ENCODE assay signal across 11 cellular contexts in the genomic region with DNA sequence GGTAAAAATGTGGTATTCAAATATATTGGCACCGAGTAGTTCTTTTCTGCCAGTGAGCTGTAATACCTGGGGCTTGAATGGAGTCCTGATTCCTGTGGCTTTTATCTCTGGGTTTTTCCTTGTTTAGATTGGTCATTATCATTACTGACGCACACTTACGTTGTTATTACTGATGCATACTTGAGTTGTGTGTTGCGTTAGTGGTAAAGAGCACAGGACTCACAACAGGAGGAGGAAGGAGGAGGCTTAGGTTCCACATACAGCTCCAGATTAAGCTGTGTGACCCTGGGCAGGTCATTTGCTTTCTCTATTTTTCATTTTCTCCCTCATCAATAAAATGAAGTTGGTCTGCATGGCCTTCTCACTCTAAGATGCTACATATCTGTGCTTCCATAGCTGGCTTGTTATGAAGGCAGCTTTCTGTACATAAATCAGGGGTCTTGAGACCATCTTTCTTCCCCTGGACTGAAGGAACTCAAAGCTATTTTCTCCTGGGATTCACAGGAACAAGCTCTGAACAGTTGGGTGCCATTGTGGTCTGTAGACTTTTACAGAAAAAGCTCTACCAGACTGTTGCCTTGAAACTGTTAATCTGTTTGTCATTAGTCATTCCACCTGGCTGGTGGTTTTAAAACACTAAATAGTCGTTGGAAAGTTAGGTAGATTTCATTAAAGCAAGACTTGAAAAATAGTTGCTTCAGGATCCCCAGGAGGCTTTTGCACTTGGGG. TPM values are rescaled to one million over a fixed set of nuclear protein-coding genes. Genes with fewer than 3 reads are reported as not detected.
DNase-seq lines count a peak whose midpoint lies in the region; ATAC-seq, FAIRE-seq and TF ChIP-seq lines count a peak whose summit lies in the region.
"Had no signal": no experiment of that assay in that cellular context is flagged by ENCODE, and none has a peak within 500 bp of the region (broad histone marks: within the 10 kb centered on the region; RNA-seq: fewer than 3 reads in every experiment).

No MANE protein-coding gene starts in this region.

- 48 to 49% methylated on average over 5 of the region's 5 CpGs for WGBS in tibial nerve, 2 donors

- H2AFZ ChIP-seq in astrocyte (ENCODE audit: low read depth, low read length): no peak overlapping the region

- H3K4me1 ChIP-seq in astrocyte (ENCODE audit: insufficient read depth, low read length) (peaks cover 62% of the 10 kb centered on the region), tibial nerve (peaks cover 6 to 83% (median 72%) of the 10 kb centered on the region in 4 donors)

- H3K4me3 ChIP-seq in HL-60 (replicated peaks; ENCODE audit: insufficient read depth, low read length) (no peak overlapping the region), astrocyte (ENCODE audit: insufficient read depth, low read depth, low read length) (peak overlapping the region; percentile 18), tibial nerve (no peak overlapping the region)

- TF ChIP-seq POLR2A in tibial nerve (IDR thresholded peaks at IDR 0.05): no peak

- TF ChIP-seq CTCF in HL-60 (IDR thresholded peaks at IDR 0.05; ENCODE audit: insufficient read depth, low read length) (no peak), astrocyte (IDR thresholded peaks at IDR 0.05; ENCODE audit: insufficient read depth, low read depth, low read length) (no peak), tibial nerve (IDR thresholded peaks at IDR 0.05) (no peak)

- H3K27me3 Mint-ChIP-seq in astrocyte (ENCODE audit: low read depth, unreplicated experiment): no peaks in the 10 kb centered on the region
- H3K27me3 Mint-ChIP-seq: brain, progenitor cell of endocrine pancreas had no signal

- H3K27ac Mint-ChIP-seq in astrocyte (ENCODE audit: unreplicated experiment): no peak overlapping the region
- H3K27ac Mint-ChIP-seq: progenitor cell of endocrine pancreas had no signal

- no peaks in the 10 kb centered on the region for H3K9me3 Mint-ChIP-seq in astrocyte (ENCODE audit: unreplicated experiment)
- H3K9me3 Mint-ChIP-seq: brain had no signal

- peaks cover 87% of the 10 kb centered on the region for H4K20me1 ChIP-seq in astrocyte (ENCODE audit: insufficient read depth, low read length)

- H3K36me3 ChIP-seq in astrocyte (ENCODE audit: insufficient read depth, low read length): no peaks in the 10 kb centered on the region
- H3K36me3 ChIP-seq in tibial nerve: no peaks in the 10 kb centered on the region

- H3K36me3 Mint-ChIP-seq in astrocyte (ENCODE audit: low read depth, unreplicated experiment): no peaks in the 10 kb centered on the region

- H3K27ac ChIP-seq in HL-60 (replicated peaks): peak overlapping the region; percentile 38
- H3K27ac ChIP-seq in astrocyte (ENCODE audit: low read depth, low read length): peak overlapping the region; percentile 53
- H3K27ac ChIP-seq in tibial nerve: peak overlapping the region in 3 of 4 donors; percentile 35 to 98 (median 40)

- H3K9me3 ChIP-seq in astrocyte (ENCODE audit: insufficient read depth, low read depth, low read length) (no peaks in the 10 kb centered on the region), tibial nerve (no peaks in the 10 kb centered on the region)

- H3K27me3 ChIP-seq in HL-60 (ENCODE audit: insufficient read depth, poor library complexity, severe bottlenecking) (no peaks in the 10 kb centered on the region), astrocyte (ENCODE audit: insufficient read depth, low read length) (no peaks in the 10 kb centered on the region), tibial nerve (no peaks in the 10 kb centered on the region)

- FAIRE-seq in astrocyte (lab: Jason Lieb, UNC): no peak

- H3K9ac ChIP-seq in astrocyte (ENCODE audit: low read length): peak overlapping the region; percentile 86

- H3K79me2 ChIP-seq in astrocyte (ENCODE audit: insufficient read depth, low read length): peaks cover 99% of the 10 kb centered on the region

- no peak overlapping the region for H3K4me3 Mint-ChIP-seq in astrocyte (ENCODE audit: unreplicated experiment)
- H3K4me3 Mint-ChIP-seq: brain had no signal

- DNase-seq in HL-60 (ENCODE audit: low read depth in 1 of 2, low spot score in 1 of 2): no peak
- DNase-seq in astrocyte (ENCODE audit: low read depth): peak; percentile 89
- peak; percentile 33 for DNase-seq in kidney tubule cell (ENCODE audit: low spot score)
- DNase-seq in tibial nerve (ENCODE audit: low spot score in 2 of 2): no peak
- no peak for DNase-seq in D341Med (ENCODE audit: low spot score)
- no peak for DNase-seq in NCI-H82 (lab: John Stamatoyannopoulos, UW)
- DNase-seq in germinal center (ENCODE audit: low spot score): no peak
- DNase-seq: NCI-H1694 treated with DMSO at 0.1 percent for 48 hours had no signal

- no peak for ATAC-seq in HG03175 (IDR thresholded peaks at IDR 0.05; ENCODE audit: unreplicated experiment)

- peaks cover 12% of the 10 kb centered on the region for H3K4me1 Mint-ChIP-seq in astrocyte (ENCODE audit: low read depth, unreplicated experiment)
- H3K4me1 Mint-ChIP-seq: brain had no signal

- TF ChIP-seq EP300 in tibial nerve (IDR thresholded peaks at IDR 0.05): no peak

- peak overlapping the region; percentile 91 for H3K4me2 ChIP-seq in astrocyte (ENCODE audit: low read length)

RNA-seq across cellular contexts. Expression of gene ARID1A, which starts 5.6 kb away (rescaled TPM):
- 72.3 and 85.1 TPM in 2 replicates for total RNA-seq in astrocyte
- 10 to 100 TPM; 49.6 to 90.0 (median 54.3) TPM for total RNA-seq in tibial nerve

Comparison
In these comparisons a context has a peak if more than half of its experiments do, and no peak if none do; other contexts are left out.
1. DNase-seq: peak in astrocyte (single experiment) and kidney tubule cell (single experiment); none in HL-60 (0 of 2), tibial nerve (0 of 2), D341Med (single experiment), NCI-H82 (single experiment) and germinal center (single experiment).
2. Peak in every context shown above with its lines, with median percentiles within 50 percentile points of each other: H3K27ac ChIP-seq.